In genomic region chr13:97188207-97188606, GRCh38 we compare ENCODE assay signal across 17 cellular contexts. TPM values are rescaled to one million over a fixed set of nuclear protein-coding genes. Genes with fewer than 3 reads are reported as not detected.
DNase-seq lines count a peak whose midpoint lies in the region; TF ChIP-seq lines count a peak whose summit lies in the region.
"Had no signal": no experiment of that assay in that cellular context is flagged by ENCODE, and none has a peak within 500 bp of the region (broad histone marks: within the 10 kb centered on the region; RNA-seq: fewer than 3 reads in every experiment).

No MANE protein-coding gene starts in this region.

- no peaks in the 10 kb centered on the region for H3K27me3 ChIP-seq in mammary epithelial cell (ENCODE audit: insufficient read depth, low read length)
- no peaks in the 10 kb centered on the region for H3K27me3 ChIP-seq in breast epithelium
- H3K27me3 ChIP-seq in trophoblast cell (ENCODE audit: insufficient read depth, low read length) = no peaks in the 10 kb centered on the region

- no TSS peak for BruUV-seq in mammary epithelial cell (replicated peaks; lab: Mats Ljungman, UMichigan)

- no peak for TF ChIP-seq CTCF in mammary epithelial cell (conservative IDR thresholded peaks at IDR 0.05 in 1 of 2, IDR thresholded peaks at IDR 0.05 in 1 of 2; ENCODE audit: extremely low read depth in 1 of 2, insufficient read depth in 1 of 2, low read depth in 1 of 2, low read length in 2 of 2)
- no peak for TF ChIP-seq CTCF in breast epithelium (IDR thresholded peaks at IDR 0.05)
- no peak for TF ChIP-seq CTCF in RWPE1 (conservative IDR thresholded peaks at IDR 0.05; ENCODE audit: low read depth)
- TF ChIP-seq CTCF in epithelial cell of esophagus (IDR thresholded peaks at IDR 0.05; ENCODE audit: insufficient read depth, low read depth, low read length, missing control alignments) = no peak

- no peak overlapping the region for H3K14ac ChIP-seq in trophoblast cell (ENCODE audit: low read length)

- TF ChIP-seq POLR2A in breast epithelium (IDR thresholded peaks at IDR 0.05) = no peak

- in situ Hi-C loops in mammary epithelial cell (cut with MboI; ENCODE audit: low sequenced_read_pairs in 2 of 2) = no loop called here

- 85% methylated on average over 8 of the region's 8 CpGs for WGBS in mammary epithelial cell (ENCODE audit: low coverage, missing lambda C conversion rate)
- no CpG with 5 or more reads among the region's 8 CpGs for WGBS in trophoblast cell (ENCODE audit: extremely low coverage, insufficient coverage, insufficient read length)

- peak overlapping the region; percentile 45 for H4K91ac ChIP-seq in trophoblast cell (ENCODE audit: low read depth, low read length)

- DNase-seq in mammary epithelial cell (no peak), breast epithelium (ENCODE audit: low spot score in 2 of 2) (no peak), RWPE1 (ENCODE audit: low spot score) (peak; percentile 14), epithelial cell of esophagus (ENCODE audit: low read depth) (peak; percentile 9), trophoblast cell (peak; percentile 68 to 88), COLO829 (ENCODE audit: low spot score) (no peak), LoVo (ENCODE audit: low spot score) (no peak), HEK293T (ENCODE audit: extremely low spot score) (no peak)
- DNase-seq: AML-193; Calu3; CD4-positive, alpha-beta memory T cell; DMS79 treated with DMSO at 0.1 percent for 48 hours; H9 had no signal

- H3K9ac ChIP-seq in mammary epithelial cell (ENCODE audit: insufficient read depth, low read length) (no peak overlapping the region), trophoblast cell (ENCODE audit: low read length) (no peak overlapping the region)

- H3K4me2 ChIP-seq in mammary epithelial cell (ENCODE audit: insufficient read depth, low read depth, low read length) (no peak overlapping the region), trophoblast cell (ENCODE audit: low read length) (no peak overlapping the region)
- H3K4me2 ChIP-seq: A549 had no signal

- no peaks in the 10 kb centered on the region for H3K79me2 ChIP-seq in mammary epithelial cell (ENCODE audit: insufficient read depth, low read length)
- H3K79me2 ChIP-seq in trophoblast cell (ENCODE audit: control insufficient read depth, insufficient read depth, low read length, poor library complexity) = no peaks in the 10 kb centered on the region

- no peaks in the 10 kb centered on the region for H3K9me3 ChIP-seq in mammary epithelial cell (replicated peaks; ENCODE audit: insufficient read depth, low read length)
- H3K9me3 ChIP-seq in breast epithelium = no peaks in the 10 kb centered on the region
- H3K9me3 ChIP-seq in trophoblast cell (ENCODE audit: insufficient read depth, low read depth, low read length) = no peaks in the 10 kb centered on the region
- H3K9me3 ChIP-seq: A549 had no signal

- POLR2A ChIA-PET in RWPE1 (lab: Yijun Ruan, JAX; ENCODE audit: low non-redundant PET) = no interaction called here
- POLR2A ChIA-PET in HEK293T (lab: Yijun Ruan, JAX) = no interaction called here

- CTCF ChIA-PET in mammary epithelial cell (lab: Charles Lee; ENCODE audit: low non-redundant PET) = no interaction called here
- CTCF ChIA-PET in RWPE1 (lab: Yijun Ruan, JAX) = interaction anchor here (0.7 kb wide), 1 partner anchor 37 kb away, joined by 3 read pairs; no protein-coding TSS in a partner anchor
- CTCF ChIA-PET in HEK293T (lab: Yijun Ruan, JAX) = no interaction called here

- no peak overlapping the region for H2BK5ac ChIP-seq in trophoblast cell (ENCODE audit: low read depth, low read length, poor library complexity)

- dilution Hi-C loops in mammary epithelial cell (cut with HindIII; ENCODE audit: low sequenced_read_pairs) = no loop called here

- intact Hi-C loops in mammary epithelial cell (cut with micrococcal nuclease) (no loop called here), breast epithelium (cut with DNase I; ENCODE audit: low total_unique reads) (no loop called here)

- H3K18ac ChIP-seq in trophoblast cell (ENCODE audit: low read length) = no peak overlapping the region

- H3K4me3 ChIP-seq in mammary epithelial cell (replicated peaks in 1 of 3; ENCODE audit: insufficient read depth in 1 of 3, low read depth in 2 of 3, low read length in 3 of 3) (no peak overlapping the region), breast epithelium (no peak overlapping the region), epithelial cell of esophagus (ENCODE audit: low read length) (no peak overlapping the region), trophoblast cell (ENCODE audit: low read depth, low read length) (no peak overlapping the region)
- H3K4me3 ChIP-seq: A549, GM12878 had no signal

- H4K12ac ChIP-seq in trophoblast cell (ENCODE audit: low read depth, low read length) = no peak overlapping the region

- H4K8ac ChIP-seq in trophoblast cell (ENCODE audit: low read depth, low read length) = no peak overlapping the region

- no peaks in the 10 kb centered on the region for H4K20me1 ChIP-seq in mammary epithelial cell (ENCODE audit: insufficient read depth, low read length)

- no peak overlapping the region for H2AK5ac ChIP-seq in trophoblast cell (ENCODE audit: low read length)

- H3K4me1 ChIP-seq in mammary epithelial cell (ENCODE audit: insufficient read depth, low read length) (peaks cover 8% of the 10 kb centered on the region), breast epithelium (no peaks in the 10 kb centered on the region), trophoblast cell (ENCODE audit: control insufficient read depth in 1 of 2, insufficient read depth in 2 of 2, low read length in 2 of 2) (peaks cover 14% of the 10 kb centered on the region in 2 experiments)
- H3K4me1 ChIP-seq: A549 had no signal

- no peak overlapping the region for H3K4ac ChIP-seq in trophoblast cell (ENCODE audit: low read depth, low read length)

- H3K79me1 ChIP-seq in trophoblast cell (ENCODE audit: low read length) = peaks cover 16% of the 10 kb centered on the region

- H3K27ac ChIP-seq in mammary epithelial cell (ENCODE audit: insufficient read depth, low read depth, low read length) (no peak overlapping the region), breast epithelium (no peak overlapping the region), RWPE1 (no peak overlapping the region), trophoblast cell (ENCODE audit: low read depth, low read length) (no peak overlapping the region)
- H3K27ac ChIP-seq: 22Rv1, A549, C4-2B had no signal

- H2BK12ac ChIP-seq in trophoblast cell (ENCODE audit: low read length) = no peak overlapping the region

- peak overlapping the region; percentile 1 for H2AFZ ChIP-seq in mammary epithelial cell (ENCODE audit: low read depth, low read length)
- H2AFZ ChIP-seq in trophoblast cell (ENCODE audit: insufficient read depth, low read length, poor library complexity) = no peak overlapping the region

- H3K23ac ChIP-seq in trophoblast cell (ENCODE audit: low read length) = no peak overlapping the region

- H3K36me3 ChIP-seq in mammary epithelial cell (ENCODE audit: insufficient read depth, low read length) (no peaks in the 10 kb centered on the region), breast epithelium (no peaks in the 10 kb centered on the region), trophoblast cell (ENCODE audit: control insufficient read depth in 1 of 2, insufficient read depth in 2 of 2, low read length in 2 of 2) (no peaks in the 10 kb centered on the region)

- H2BK120ac ChIP-seq in trophoblast cell (ENCODE audit: insufficient read depth, low read length, poor library complexity) = peak overlapping the region; percentile 29

TF ChIP-seq in HEK293T, 16 proteins besides CTCF, POLR2A, EP300 and RAD21:
- TF ChIP-seq TARDBP (IDR thresholded peaks at IDR 0.05) = no peak

RNA-seq across cellular contexts. Expression of gene MBNL2, which starts 33.9 kb away (rescaled TPM):
- 100 to 1,000 TPM in 1 of 2 donors, 10 to 100 TPM in 1; 37.5 to 125 TPM for total RNA-seq in mammary epithelial cell
- 20.0 TPM for polyA plus RNA-seq in mammary epithelial cell
- polyA minus RNA-seq in mammary epithelial cell = 33.9 TPM
- 100 to 1,000 TPM in 2 of 3 donors, 10 to 100 TPM in 1; 68.5 to 131 (median 120) TPM for total RNA-seq in breast epithelium
- 173 and 175 TPM in 2 replicates for polyA plus RNA-seq in trophoblast cell (2013)

Comparison
In these comparisons a context has a peak if more than half of its experiments do, and no peak if none do; other contexts are left out.
1. DNase-seq: peak in RWPE1 (single experiment), epithelial cell of esophagus (single experiment) and trophoblast cell (2 of 2); none in mammary epithelial cell (single experiment), breast epithelium (0 of 2), COLO829 (single experiment), LoVo (single experiment) and HEK293T (single experiment).